ENCODE assay signal across 1 cellular context in genomic region chr9:98034593-98035546, GRCh38.
TF ChIP-seq lines count a peak whose summit lies in the region.

No MANE protein-coding gene starts in this region.

TF ChIP-seq in K562, 482 proteins besides CTCF, POLR2A, EP300 and RAD21 (continued from another document):
- peak; percentile 42; the same call in 1 of the 2 replicates for TF ChIP-seq JUND (IDR thresholded peaks at IDR 0.05; ENCODE audit: borderline replicate concordance, low read depth, low read length)
- no peak for TF ChIP-seq JUND (tag; IDR thresholded peaks at IDR 0.05; ENCODE audit: borderline replicate concordance, low read depth, low read length)
- TF ChIP-seq CTBP1 (IDR thresholded peaks at IDR 0.05; ENCODE audit: borderline replicate concordance), result peak; percentile 31; the same call in 1 of the 2 replicates
- TF ChIP-seq HCFC1 (IDR thresholded peaks at IDR 0.05; ENCODE audit: low read depth, low read length), result 0 out of 2 replicates have a peak, but pooled peaks have one; percentile 23
- TF ChIP-seq ESRRA (IDR thresholded peaks at IDR 0.05; ENCODE audit: borderline replicate concordance, low read depth), result peak; percentile 11; the same call in 1 of the 2 replicates
- TF ChIP-seq FOXP1 (CRISPR knock-in tag; IDR thresholded peaks at IDR 0.05), result peak; percentile 74; the same call in 1 of the 2 replicates
- 0 out of 2 replicates have a peak, but pooled peaks have one; percentile 28 for TF ChIP-seq STAG1 (CRISPR knock-in tag; IDR thresholded peaks at IDR 0.05; ENCODE audit: borderline replicate concordance)
- peak; percentile 75 for TF ChIP-seq SMC3 (conservative IDR thresholded peaks at IDR 0.05; ENCODE audit: insufficient read depth, low read depth, low read length)
- peak; percentile 29; the same call in 1 of the 2 replicates for TF ChIP-seq CREB3L1 (IDR thresholded peaks at IDR 0.05; ENCODE audit: borderline replicate concordance, low read depth)
- TF ChIP-seq ZFX (CRISPR knock-in tag; IDR thresholded peaks at IDR 0.05), result peak; percentile 71
- TF ChIP-seq TCF7L2 (IDR thresholded peaks at IDR 0.05; ENCODE audit: low read depth, low read length), result no peak
- peak; percentile 59; the same call in 1 of the 2 replicates for TF ChIP-seq ZBTB7A (IDR thresholded peaks at IDR 0.05; ENCODE audit: borderline replicate concordance, control insufficient read depth, low read depth, low read length)
- 0 out of 4 replicates have a peak, but pooled peaks of 1 of the 2 experiments have one; percentile 26 for TF ChIP-seq FOXA3 (CRISPR knock-in tag; conservative IDR thresholded peaks at IDR 0.05 in 1 of 2, IDR thresholded peaks at IDR 0.05 in 1 of 2)
- no peak for TF ChIP-seq ZNF408 (CRISPR knock-in tag; IDR thresholded peaks at IDR 0.05; ENCODE audit: low read depth)
- TF ChIP-seq ZNF263 (CRISPR knock-in tag; IDR thresholded peaks at IDR 0.05; ENCODE audit: borderline replicate concordance), result peak; percentile 89
- 0 out of 2 replicates have a peak, but pooled peaks have one; percentile 19 for TF ChIP-seq L3MBTL2 (IDR thresholded peaks at IDR 0.05)
- TF ChIP-seq, protein P1, sequence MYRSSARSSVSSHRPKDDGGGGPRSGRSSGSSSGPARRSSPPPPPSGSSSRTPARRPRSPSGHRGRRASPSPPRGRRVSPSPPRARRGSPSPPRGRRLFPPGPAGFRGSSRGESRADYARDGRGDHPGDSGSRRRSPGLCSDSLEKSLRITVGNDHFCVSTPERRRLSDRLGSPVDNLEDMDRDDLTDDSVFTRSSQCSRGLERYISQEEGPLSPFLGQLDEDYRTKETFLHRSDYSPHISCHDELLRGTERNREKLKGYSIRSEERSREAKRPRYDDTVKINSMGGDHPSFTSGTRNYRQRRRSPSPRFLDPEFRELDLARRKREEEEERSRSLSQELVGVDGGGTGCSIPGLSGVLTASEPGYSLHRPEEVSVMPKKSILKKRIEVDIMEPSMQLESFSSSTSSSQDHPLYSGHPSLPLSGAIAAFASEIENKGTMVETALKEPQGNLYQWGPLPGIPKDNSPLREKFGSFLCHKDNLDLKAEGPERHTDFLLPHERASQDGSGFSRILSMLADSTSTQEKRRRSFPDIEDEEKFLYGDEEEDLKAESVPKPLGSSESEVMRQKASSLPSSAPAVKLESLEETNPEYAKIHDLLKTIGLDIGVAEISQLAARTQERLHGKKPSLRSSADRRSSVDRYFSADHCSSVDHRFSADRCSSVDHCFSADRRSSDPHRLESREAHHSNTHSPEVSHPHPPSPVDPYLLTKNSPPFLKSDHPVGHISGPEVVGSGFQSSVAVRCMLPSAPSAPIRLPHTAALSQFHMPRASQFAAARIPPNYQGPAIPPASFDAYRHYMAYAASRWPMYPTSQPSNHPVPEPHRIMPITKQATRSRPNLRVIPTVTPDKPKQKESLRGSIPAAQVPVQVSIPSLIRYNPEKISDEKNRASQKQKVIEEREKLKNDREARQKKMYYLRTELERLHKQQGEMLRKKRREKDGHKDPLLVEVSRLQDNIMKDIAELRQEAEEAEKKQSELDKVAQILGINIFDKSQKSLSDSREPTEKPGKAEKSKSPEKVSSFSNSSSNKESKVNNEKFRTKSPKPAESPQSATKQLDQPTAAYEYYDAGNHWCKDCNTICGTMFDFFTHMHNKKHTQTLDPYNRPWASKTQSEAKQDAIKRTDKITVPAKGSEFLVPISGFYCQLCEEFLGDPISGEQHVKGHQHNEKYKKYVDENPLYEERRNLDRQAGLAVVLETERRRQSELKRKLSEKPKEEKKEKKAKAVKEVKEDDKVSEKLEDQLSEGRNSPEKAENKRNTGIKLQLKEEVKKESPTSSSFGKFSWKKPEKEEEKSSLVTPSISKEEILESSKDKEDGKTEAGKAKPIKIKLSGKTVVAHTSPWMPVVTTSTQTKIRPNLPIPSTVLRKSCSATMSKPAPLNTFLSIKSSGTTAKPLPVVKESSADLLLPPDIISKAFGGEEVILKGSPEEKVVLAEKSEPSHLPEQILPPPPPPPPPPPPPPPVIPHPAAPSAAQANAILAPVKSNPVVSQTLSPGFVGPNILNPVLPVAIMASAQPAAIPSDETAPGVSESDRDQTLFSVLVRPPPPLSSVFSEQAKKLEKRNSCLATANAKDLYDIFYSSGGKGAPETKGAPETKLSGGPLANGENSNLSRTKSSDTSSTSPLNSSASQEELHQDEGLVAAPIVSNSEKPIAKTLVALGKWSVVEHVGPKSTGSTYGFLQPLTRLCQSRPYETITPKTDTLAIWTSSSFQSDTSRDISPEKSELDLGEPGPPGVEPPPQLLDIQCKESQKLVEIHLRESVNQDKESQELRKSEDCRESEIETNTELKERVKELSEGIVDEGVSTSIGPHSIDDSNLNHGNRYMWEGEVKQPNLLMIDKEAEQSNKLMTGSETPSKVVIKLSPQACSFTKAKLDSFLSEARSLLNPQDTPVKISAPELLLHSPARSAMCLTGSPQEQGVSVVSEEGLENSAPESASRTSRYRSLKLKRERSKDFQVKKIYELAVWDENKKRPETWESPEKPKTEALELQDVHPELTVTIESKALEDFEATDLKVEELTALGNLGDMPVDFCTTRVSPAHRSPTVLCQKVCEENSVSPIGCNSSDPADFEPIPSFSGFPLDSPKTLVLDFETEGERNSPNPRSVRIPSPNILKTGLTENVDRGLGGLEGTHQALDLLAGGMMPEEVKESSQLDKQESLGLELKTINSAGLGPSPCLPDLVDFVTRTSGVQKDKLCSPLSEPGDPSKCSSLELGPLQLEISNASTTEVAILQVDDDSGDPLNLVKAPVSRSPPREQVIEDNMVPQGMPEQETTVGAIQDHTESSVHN (IDR thresholded peaks at IDR 0.05; ENCODE audit: borderline replicate concordance in 1 of 2, low read depth in 1 of 2), result no peak
- peak in 1 of 2 experiments; percentile 56; a peak in 1 of 4 replicates for TF ChIP-seq MAZ (CRISPR knock-in tag; conservative IDR thresholded peaks at IDR 0.05 in 1 of 2, IDR thresholded peaks at IDR 0.05 in 1 of 2)
- peak; percentile 63 for TF ChIP-seq CREM (IDR thresholded peaks at IDR 0.05; ENCODE audit: low read depth)
- no peak for TF ChIP-seq TAF1 (IDR thresholded peaks at IDR 0.05; ENCODE audit: control insufficient read depth, extremely low read depth, insufficient read depth, low read length, severe bottlenecking)
- TF ChIP-seq ZNF79 (CRISPR knock-in tag; IDR thresholded peaks at IDR 0.05; ENCODE audit: low read depth), result no peak
- TF ChIP-seq SPI1 (IDR thresholded peaks at IDR 0.05; ENCODE audit: borderline replicate concordance, low read depth, low read length), result peak; percentile 41; the same call in 1 of the 2 replicates
- no peak for TF ChIP-seq NCOA1 (IDR thresholded peaks at IDR 0.05; ENCODE audit: low read depth)
